ENCODE assay signal across 1 cellular context in genomic region chr22:46115755-46116490, GRCh38.
TF ChIP-seq lines count a peak whose summit lies in the region.

No MANE protein-coding gene starts in this region.

TF ChIP-seq in GM23338, 12 proteins besides CTCF, POLR2A, EP300 and RAD21 (continued from another document):
- TF ChIP-seq EZH2phosphoT487 (IDR thresholded peaks at IDR 0.05; ENCODE audit: unreplicated experiment) = no peak
- no peak for TF ChIP-seq ZNF462 (CRISPR knock-in tag; IDR thresholded peaks at IDR 0.05)
